In the genomic region with DNA sequence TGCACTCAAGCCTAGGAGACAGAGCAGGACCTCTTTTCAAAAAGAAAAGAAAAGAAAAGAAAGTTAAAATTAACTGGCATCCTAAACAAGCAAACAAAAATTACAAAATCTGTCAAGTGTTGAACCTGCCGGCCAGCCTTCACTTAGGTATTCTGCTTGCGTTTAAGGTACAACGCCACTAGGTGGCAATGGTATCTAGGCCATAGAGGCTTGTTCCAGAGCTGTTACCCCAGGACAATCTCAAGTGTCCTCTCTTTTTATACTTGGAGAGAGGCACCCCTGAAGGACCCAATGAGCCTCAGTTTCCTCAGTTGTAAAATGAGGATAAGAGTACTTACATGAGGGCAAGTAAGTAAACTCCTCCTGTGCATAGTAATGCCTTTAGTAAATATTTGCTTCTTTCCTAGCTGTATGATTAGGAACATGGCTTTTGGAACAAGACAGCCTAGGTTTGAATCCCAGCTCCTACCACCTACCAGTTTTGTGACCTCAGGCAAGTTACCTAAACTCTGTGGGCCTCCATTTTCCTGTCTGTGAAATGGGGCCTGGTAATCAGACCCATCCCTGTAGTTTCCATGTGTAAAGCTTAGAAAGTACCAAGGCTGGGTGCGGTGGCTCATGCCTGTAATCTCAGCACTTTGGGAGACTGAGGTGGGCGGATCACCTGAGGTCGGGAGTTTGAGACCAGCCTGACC, we compare ENCODE assay signal across 8 cellular contexts. TPM values are rescaled to one million over a fixed set of nuclear protein-coding genes. Genes with fewer than 3 reads are reported as not detected.
DNase-seq lines count a peak whose midpoint lies in the region; ATAC-seq and FAIRE-seq lines count a peak whose summit lies in the region.

No MANE protein-coding gene starts in this region.

- in situ Hi-C loops in Caki2 (cut with HindIII; ENCODE audit: low pct_unique_long_range_greater_than_20kb, low sequenced_read_pairs) = no loop called here

- no peak overlapping the region for H3K4me3 Mint-ChIP-seq in activated naive CD4-positive, alpha-beta T cell treated with anti-CD3 and anti-CD28 coated beads, Interleukin-2, amount 10 ng/mL, durations not matched to agents 7 days and 5 days

- no peaks in the 10 kb centered on the region for H3K36me3 Mint-ChIP-seq in activated naive CD4-positive, alpha-beta T cell treated with anti-CD3 and anti-CD28 coated beads, Interleukin-2, amount 10 ng/mL, durations not matched to agents 7 days and 5 days

- H3K27ac Mint-ChIP-seq in activated naive CD4-positive, alpha-beta T cell treated with anti-CD3 and anti-CD28 coated beads, Interleukin-2, amount 10 ng/mL, durations not matched to agents 7 days and 5 days = no peak overlapping the region

- no peak for FAIRE-seq in HTR-8/SVneo (lab: Jason Lieb, UNC)

- ATAC-seq in left ventricle myocardium superior = peak; percentile 58
- no peak for ATAC-seq in GM19467 (IDR thresholded peaks at IDR 0.05; ENCODE audit: unreplicated experiment)
- no peak for ATAC-seq in HG02852 (IDR thresholded peaks at IDR 0.05; ENCODE audit: unreplicated experiment)

- CTCF ChIA-PET in activated naive CD4-positive, alpha-beta T cell treated with anti-CD3 and anti-CD28 coated beads, Interleukin-2, amount 10 ng/mL, durations not matched to agents 7 days and 5 days (lab: Charles Lee) = interaction anchor here (0.6 to 4.4 kb wide), 29 partner anchors 9 to 783 kb away, joined by 3 to 75 read pairs (median 4); a partner anchor contains a TSS

- intact Hi-C loops in left ventricle myocardium superior (cut with micrococcal nuclease) = loop anchor here (10.0 kb wide), 1 partner anchor 145 kb away; no protein-coding TSS in a partner anchor

- H3K27me3 Mint-ChIP-seq in activated naive CD4-positive, alpha-beta T cell treated with anti-CD3 and anti-CD28 coated beads, Interleukin-2, amount 10 ng/mL, durations not matched to agents 7 days and 5 days = peaks cover 49% of the 10 kb centered on the region

- H3K4me1 Mint-ChIP-seq in activated naive CD4-positive, alpha-beta T cell treated with anti-CD3 and anti-CD28 coated beads, Interleukin-2, amount 10 ng/mL, durations not matched to agents 7 days and 5 days = no peaks in the 10 kb centered on the region

- DNase-seq in Caki2 (ENCODE audit: low read depth) (peak; percentile 27), HTR-8/SVneo (ENCODE audit: insufficient read length, low spot score) (peak; percentile 41), SHP77 (lab: John Stamatoyannopoulos, UW) (peak; percentile 18 to 40), left ventricle myocardium superior (no peak)
- DNase-seq in activated naive CD4-positive, alpha-beta T cell treated with anti-CD3 and anti-CD28 coated beads, Interleukin-2, amount 10 ng/mL, durations not matched to agents 7 days and 5 days = peak; percentile 65
- peak; percentile 27 to 39 for DNase-seq in stimulated activated CD4-positive, alpha-beta T cell treated with anti-CD3 and anti-CD28 coated beads, Interleukin-15, amount 100 ng/mL, for 48 hours (ENCODE audit: low read depth in 2 of 2)

- H3K9me3 Mint-ChIP-seq in activated naive CD4-positive, alpha-beta T cell treated with anti-CD3 and anti-CD28 coated beads, Interleukin-2, amount 10 ng/mL, durations not matched to agents 7 days and 5 days = no peaks in the 10 kb centered on the region

RNA-seq across cellular contexts. Expression of a gene that starts 5.8 kb away (rescaled TPM):
- total RNA-seq in Caki2 (2014; rRNA removed; shearing (Covaris generic); ENCODE audit: low replicate concordance) = not detected in 2 replicates
- total RNA-seq in left ventricle myocardium superior = 13.6 TPM

RNA-seq across cellular contexts. Expression of a gene that starts 34.2 kb away (rescaled TPM):
- 2,697 and 2,797 TPM in 2 replicates for total RNA-seq in Caki2 (2014; rRNA removed; shearing (Covaris generic); ENCODE audit: low replicate concordance)
- total RNA-seq in left ventricle myocardium superior = 604 TPM

Comparison
In these comparisons a context has a peak if more than half of its experiments do, and no peak if none do; other contexts are left out.
1. RNA of a gene that starts 5.8 kb away (total RNA-seq): 13.6 TPM in left ventricle myocardium superior (single experiment); not detected in Caki2; every median in the first group is over 10 times any median in the second.